ENCODE assay signal across 17 cellular contexts in the genomic region with DNA sequence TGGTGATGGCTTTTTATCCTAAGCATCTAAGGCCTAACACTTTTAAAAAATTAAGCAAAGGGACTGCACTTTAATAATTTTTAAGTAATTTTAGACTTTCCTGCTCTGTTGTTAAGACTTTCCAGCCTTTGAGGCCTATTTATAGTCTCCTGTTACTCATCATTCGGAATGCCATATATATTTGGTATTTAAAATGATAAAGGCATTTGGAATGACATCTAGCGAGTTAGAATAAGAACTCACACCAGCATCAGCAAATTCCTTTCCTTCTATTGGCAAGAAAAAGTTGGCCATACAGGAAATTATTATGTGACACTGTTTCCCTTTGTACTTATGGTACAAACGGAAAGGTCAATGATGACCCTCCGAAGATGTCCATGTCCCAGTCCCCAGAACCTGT.
A peak's percentile ranks its signal among the peaks of the same experiment; 100 is the strongest.
DNase-seq lines count a peak whose midpoint lies in the region; ATAC-seq and TF ChIP-seq lines count a peak whose summit lies in the region.
"Had no signal": no experiment of that assay in that cellular context is flagged by ENCODE, and none has a peak within 500 bp of the region (broad histone marks: within the 10 kb centered on the region; RNA-seq: fewer than 3 reads in every experiment).

No MANE protein-coding gene starts in this region.

- H3K36me3 Mint-ChIP-seq in activated T-helper 2 cell treated with anti-CD3 and anti-CD28 coated beads, Interferon-gamma antibody, Interleukin-2, Interleukin-4, amounts not matched to agents 10 μg/mL and 5 μg/mL and 100 μg/mL, durations not matched to agents 14 hours and 24 hours and 36 hours (ENCODE audit: low read depth), result no peaks in the 10 kb centered on the region

- no peak for ATAC-seq in GM19351 (IDR thresholded peaks at IDR 0.05; ENCODE audit: unreplicated experiment)
- no peak for ATAC-seq in HG03378 (IDR thresholded peaks at IDR 0.05; ENCODE audit: unreplicated experiment)
- ATAC-seq: GM12878; naive thymus-derived CD4-positive, alpha-beta T cell; sciatic nerve had no signal

- no peak overlapping the region for H3K4me3 Mint-ChIP-seq in activated T-helper 2 cell treated with anti-CD3 and anti-CD28 coated beads, Interferon-gamma antibody, Interleukin-2, Interleukin-4, amounts not matched to agents 10 μg/mL and 5 μg/mL and 100 μg/mL, durations not matched to agents 14 hours and 24 hours and 36 hours (ENCODE audit: low read depth)
- H3K4me3 Mint-ChIP-seq: activated CD4-positive, alpha-beta T cell treated with anti-CD3 and anti-CD28 coated beads, Interleukin-2, amount 10 ng/mL, durations not matched to agents 7 days and 5 days; central memory CD8-positive, alpha-beta T cell had no signal

- DNase-seq in A172 (ENCODE audit: low spot score), result peak; percentile 78
- peak; percentile 50 for DNase-seq in HT1080 (ENCODE audit: low read depth)
- peak; percentile 64 to 86 for DNase-seq in cardiac fibroblast (ENCODE audit: low read depth in 2 of 2)
- peak; percentile 39 for DNase-seq in kidney tubule cell (ENCODE audit: low spot score)
- no peak for DNase-seq in globus pallidus (ENCODE audit: low spot score)
- DNase-seq in activated T-helper 2 cell treated with anti-CD3 and anti-CD28 coated beads, Interferon-gamma antibody, Interleukin-2, Interleukin-4, amounts not matched to agents 10 μg/mL and 5 μg/mL and 100 μg/mL, durations not matched to agents 14 hours and 24 hours and 36 hours (ENCODE audit: low spot score), result no peak
- DNase-seq: ACHN; activated CD4-positive, alpha-beta T cell treated with anti-CD3 and anti-CD28 coated beads, Interleukin-2, amount 10 ng/mL, durations not matched to agents 7 days and 5 days; DMS153; MV-4-11; naive thymus-derived CD4-positive, alpha-beta T cell; tibial artery had no signal

- no peak overlapping the region for H3K4me3 ChIP-seq in cardiac fibroblast (replicated peaks in 1 of 2; ENCODE audit: low read depth in 2 of 2, low read length in 2 of 2)
- H3K4me3 ChIP-seq: GM12878, tibial artery had no signal

- no peaks in the 10 kb centered on the region for H3K9me3 Mint-ChIP-seq in activated T-helper 2 cell treated with anti-CD3 and anti-CD28 coated beads, Interferon-gamma antibody, Interleukin-2, Interleukin-4, amounts not matched to agents 10 μg/mL and 5 μg/mL and 100 μg/mL, durations not matched to agents 14 hours and 24 hours and 36 hours
- H3K9me3 Mint-ChIP-seq: central memory CD8-positive, alpha-beta T cell had no signal

- H3K4me1 Mint-ChIP-seq in activated T-helper 2 cell treated with anti-CD3 and anti-CD28 coated beads, Interferon-gamma antibody, Interleukin-2, Interleukin-4, amounts not matched to agents 10 μg/mL and 5 μg/mL and 100 μg/mL, durations not matched to agents 14 hours and 24 hours and 36 hours (ENCODE audit: low read depth), result peaks cover 11% of the 10 kb centered on the region

- TF ChIP-seq CTCF in cardiac fibroblast (IDR thresholded peaks at IDR 0.05; ENCODE audit: low read depth, low read length), result no peak

- peaks cover 46% of the 10 kb centered on the region for H3K27me3 Mint-ChIP-seq in activated T-helper 2 cell treated with anti-CD3 and anti-CD28 coated beads, Interferon-gamma antibody, Interleukin-2, Interleukin-4, amounts not matched to agents 10 μg/mL and 5 μg/mL and 100 μg/mL, durations not matched to agents 14 hours and 24 hours and 36 hours (ENCODE audit: low read depth)

- intact Hi-C loops in activated T-helper 2 cell treated with anti-CD3 and anti-CD28 coated beads, Interferon-gamma antibody, Interleukin-2, Interleukin-4, amounts not matched to agents 10 μg/mL and 5 μg/mL and 100 μg/mL, durations not matched to agents 14 hours and 24 hours and 36 hours (cut with micrococcal nuclease), result no loop called here

- no peak overlapping the region for H3K27ac Mint-ChIP-seq in activated T-helper 2 cell treated with anti-CD3 and anti-CD28 coated beads, Interferon-gamma antibody, Interleukin-2, Interleukin-4, amounts not matched to agents 10 μg/mL and 5 μg/mL and 100 μg/mL, durations not matched to agents 14 hours and 24 hours and 36 hours
- H3K27ac Mint-ChIP-seq: activated CD4-positive, alpha-beta T cell treated with anti-CD3 and anti-CD28 coated beads, Interleukin-2, amount 10 ng/mL, durations not matched to agents 7 days and 5 days had no signal

Comparison
In these comparisons a context has a peak if more than half of its experiments do, and no peak if none do; other contexts are left out.
1. DNase-seq: peak in A172 (single experiment), HT1080 (single experiment), cardiac fibroblast (2 of 2) and kidney tubule cell (single experiment); none in globus pallidus (single experiment) and activated T-helper 2 cell treated with anti-CD3 and anti-CD28 coated beads, Interferon-gamma antibody, Interleukin-2, Interleukin-4, amounts not matched to agents 10 μg/mL and 5 μg/mL and 100 μg/mL, durations not matched to agents 14 hours and 24 hours and 36 hours (single experiment).